Comparison of ENCODE assay signal across 8 cellular contexts in genomic region chr9:68844623-68845612, GRCh38.
DNase-seq lines count a peak whose midpoint lies in the region; ATAC-seq lines count a peak whose summit lies in the region.

No MANE protein-coding gene starts in this region.

- peak; percentile 57 for DNase-seq in Daoy (ENCODE audit: low read depth)
- DNase-seq in UCSD-AML1 (lab: John Stamatoyannopoulos, UW; ENCODE audit: unreplicated experiment), result peak; percentile 20
- peak; percentile 46 for DNase-seq in germinal center (ENCODE audit: low spot score)
- peak; percentile 41 for DNase-seq in retina
- DNase-seq in NCI-H446 treated with DMSO at 0.1 percent for 48 hours (lab: John Stamatoyannopoulos, UW), result no peak
- DNase-seq in activated CD4-positive, CD25-positive, alpha-beta regulatory T cell (lab: John Stamatoyannopoulos, UW), result no peak

- peak overlapping the region in 2 of 4 donors; percentile 23 to 61 for H3K4me3 Mint-ChIP-seq in IgD-negative memory B cell

- H3K27ac Mint-ChIP-seq in IgD-negative memory B cell, result peak overlapping the region in 2 of 3 donors; percentile 6 to 14

- H3K4me1 Mint-ChIP-seq in IgD-negative memory B cell, result peaks cover 11 to 13% (median 11%) of the 10 kb centered on the region in 3 donors

- ATAC-seq in GM19455 (IDR thresholded peaks at IDR 0.05; ENCODE audit: unreplicated experiment), result peak; percentile 62

- peaks cover 10% of the 10 kb centered on the region for H3K36me3 Mint-ChIP-seq in IgD-negative memory B cell

- no peaks in the 10 kb centered on the region for H3K9me3 Mint-ChIP-seq in IgD-negative memory B cell

- H3K27me3 Mint-ChIP-seq in IgD-negative memory B cell, result no peaks in the 10 kb centered on the region

Comparison
In these comparisons a context has a peak if more than half of its experiments do, and no peak if none do; other contexts are left out.
1. DNase-seq: peak in Daoy (single experiment), UCSD-AML1 (single experiment), germinal center (single experiment) and retina (single experiment); none in NCI-H446 treated with DMSO at 0.1 percent for 48 hours (single experiment) and activated CD4-positive, CD25-positive, alpha-beta regulatory T cell (0 of 4).